In the genomic region with DNA sequence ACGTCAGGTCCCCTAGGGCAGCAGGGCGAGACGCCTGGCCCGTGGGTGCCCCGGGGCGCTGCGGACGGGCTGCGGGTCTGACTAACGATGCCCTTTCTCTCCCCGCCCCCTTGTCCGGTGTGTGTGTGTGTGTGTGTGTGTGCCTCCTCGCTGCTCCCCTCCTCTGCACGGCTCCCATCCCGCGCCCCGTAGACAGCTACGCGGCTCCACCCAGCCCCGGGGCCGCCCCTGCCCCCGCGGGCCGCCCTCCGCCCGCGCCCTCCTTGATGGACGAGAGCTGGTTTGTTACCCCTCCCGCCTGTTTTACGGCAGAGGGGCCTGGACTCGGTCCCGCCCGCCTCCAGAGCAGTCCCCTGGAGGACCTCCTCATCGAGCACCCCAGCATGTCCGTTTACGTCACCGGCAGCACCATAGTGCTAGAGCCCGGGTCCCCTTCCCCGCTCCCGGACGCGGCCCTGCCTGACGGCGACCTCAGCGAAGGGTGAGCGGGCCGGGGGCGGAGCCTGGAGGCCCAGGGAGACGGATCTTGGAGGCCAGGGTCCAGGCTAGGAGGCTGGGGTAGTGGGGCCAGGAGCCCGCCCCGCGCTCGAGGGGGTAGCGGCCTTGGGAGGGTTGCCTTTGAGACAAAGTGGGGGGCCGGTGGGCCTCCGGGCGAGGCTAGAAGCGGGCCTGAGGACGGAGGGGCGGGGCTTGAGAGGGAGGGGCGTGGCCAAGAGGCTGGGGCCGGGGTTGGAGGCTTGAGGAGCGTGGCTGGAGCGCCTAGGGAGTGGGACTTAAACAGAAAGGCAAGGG, we compare ENCODE assay signal across 8 cellular contexts. TPM values are rescaled to one million over a fixed set of nuclear protein-coding genes. Genes with fewer than 3 reads are reported as not detected.
DNase-seq lines count a peak whose midpoint lies in the region; ATAC-seq and TF ChIP-seq lines count a peak whose summit lies in the region.

No MANE protein-coding gene starts in this region.

- no peaks in the 10 kb centered on the region for H4K20me1 ChIP-seq in OCI-LY7 (ENCODE audit: insufficient read depth, low read length)

- peaks cover 26% of the 10 kb centered on the region for H3K36me3 Mint-ChIP-seq in CD4-positive, alpha-beta T cell (ENCODE audit: low read depth)
- peaks cover 3% of the 10 kb centered on the region for H3K36me3 Mint-ChIP-seq in activated T-cell treated with anti-CD3 and anti-CD28 coated beads, Interleukin-2, amount 50 U/mL, for 4 hours (ENCODE audit: insufficient read depth)
- peaks cover 0 to 8% of the 10 kb centered on the region in 2 donors for H3K36me3 Mint-ChIP-seq in naive B cell
- peaks cover 43% of the 10 kb centered on the region for H3K36me3 Mint-ChIP-seq in stimulated activated effector memory CD8-positive, alpha-beta T cell treated with anti-CD3 and anti-CD28 coated beads, Interleukin-12 subunit alpha, Interleukin-12 subunit beta, amount 100 ng/mL, for 72 hours

- H3K9me2 ChIP-seq in OCI-LY7 (ENCODE audit: insufficient read depth, low read length) = no peaks in the 10 kb centered on the region

- H3K9me3 ChIP-seq in CD4-positive, alpha-beta T cell (ENCODE audit: control insufficient read depth, low read length) = no peaks in the 10 kb centered on the region
- H3K9me3 ChIP-seq in OCI-LY7 (ENCODE audit: low read length) = no peaks in the 10 kb centered on the region

- peaks cover 18% of the 10 kb centered on the region for H3K4me1 ChIP-seq in OCI-LY7 (ENCODE audit: insufficient read depth, low read length, poor library complexity, severe bottlenecking)

- no peaks in the 10 kb centered on the region for H3K36me3 ChIP-seq in OCI-LY7 (ENCODE audit: insufficient read depth, low read length)

- peak overlapping the region; percentile 94 for H3K27ac Mint-ChIP-seq in CD4-positive, alpha-beta T cell
- H3K27ac Mint-ChIP-seq in naive B cell = peak overlapping the region; percentile 81 to 97 (median 95)
- H3K27ac Mint-ChIP-seq in stimulated activated effector memory CD8-positive, alpha-beta T cell treated with anti-CD3 and anti-CD28 coated beads, Interleukin-12 subunit alpha, Interleukin-12 subunit beta, amount 100 ng/mL, for 72 hours = peak overlapping the region; percentile 91

- peak overlapping the region; percentile 85 for H3K4me2 ChIP-seq in OCI-LY7 (ENCODE audit: low read length)

- no peak for TF ChIP-seq CTCF in CD4-positive, alpha-beta T cell (IDR thresholded peaks at IDR 0.05)
- TF ChIP-seq CTCF in OCI-LY7 (conservative IDR thresholded peaks at IDR 0.05; ENCODE audit: low read length) = no peak

- intact Hi-C loops in CD4-positive, alpha-beta T cell (cut with DNase I, micrococcal nuclease) = loop anchor here (1.0 to 10.0 kb wide), 5 partner anchors 32 to 594 kb away; partner anchors contain the start of genes DYNLRB1 (in 1 of the 2), EIF2S2 (in 1 of the 2), MAP1LC3A (in 1 of the 2) and PIGU (in 1 of the 2)
- intact Hi-C loops in OCI-LY7 (cut with micrococcal nuclease; ENCODE audit: unreplicated experiment) = loop anchor here (2.0 kb wide), 1 partner anchor 396 kb away; no protein-coding TSS in a partner anchor

- ATAC-seq in CD4-positive, alpha-beta T cell (ENCODE audit: poor library complexity) = peak; percentile 52
- ATAC-seq in GM19372 (IDR thresholded peaks at IDR 0.05; ENCODE audit: low read depth, unreplicated experiment) = peak; percentile 51
- peak; percentile 28 for ATAC-seq in HG03565 (IDR thresholded peaks at IDR 0.05; ENCODE audit: unreplicated experiment)
- peak; percentile 66 to 67 for ATAC-seq in activated T-cell treated with anti-CD3 and anti-CD28 coated beads, Interleukin-2, amount 50 U/mL, for 4 hours
- ATAC-seq in esophagus mucosa = peak; percentile 54
- ATAC-seq in naive B cell (ENCODE audit: low read depth in 2 of 2) = peak; percentile 57 to 61
- peak; percentile 83 for ATAC-seq in stimulated activated effector memory CD8-positive, alpha-beta T cell treated with anti-CD3 and anti-CD28 coated beads, Interleukin-12 subunit alpha, Interleukin-12 subunit beta, amount 100 ng/mL, for 72 hours

- POLR2A ChIA-PET in CD4-positive, alpha-beta T cell (lab: Charles Lee) = interaction anchor here (0.6 to 1.5 kb wide), 4 partner anchors 31 to 397 kb away, joined by 3 to 5 read pairs (median 4); partner anchors contain the start of genes DYNLRB1 and PIGU
- POLR2A ChIA-PET in OCI-LY7 (lab: Charles Lee) = interaction anchor here (0.5 to 0.6 kb wide), 3 partner anchors 15 to 901 kb away, joined by 3 to 4 read pairs (median 3); partner anchors contain the start of genes GSS and MYH7B

- H3K4me3 ChIP-seq in OCI-LY7 (ENCODE audit: low read depth, low read length, poor library complexity, severe bottlenecking) = peak overlapping the region; percentile 74

- H3K4me3 Mint-ChIP-seq in CD4-positive, alpha-beta T cell = peak overlapping the region; percentile 90
- peak overlapping the region; percentile 85 for H3K4me3 Mint-ChIP-seq in activated T-cell treated with anti-CD3 and anti-CD28 coated beads, Interleukin-2, amount 50 U/mL, for 4 hours
- peak overlapping the region; percentile 85 to 96 (median 92) for H3K4me3 Mint-ChIP-seq in naive B cell
- H3K4me3 Mint-ChIP-seq in stimulated activated effector memory CD8-positive, alpha-beta T cell treated with anti-CD3 and anti-CD28 coated beads, Interleukin-12 subunit alpha, Interleukin-12 subunit beta, amount 100 ng/mL, for 72 hours = peak overlapping the region; percentile 79

- CTCF ChIA-PET in CD4-positive, alpha-beta T cell (lab: Charles Lee) = interaction anchor here (0.6 to 1.9 kb wide), 5 partner anchors 12 to 387 kb away, joined by 3 to 7 read pairs (median 4); partner anchors contain the start of genes DYNLRB1 and PIGU
- CTCF ChIA-PET in OCI-LY7 (lab: Charles Lee; ENCODE audit: unreplicated experiment) = interaction anchor here (0.7 kb wide), 1 partner anchor 32 kb away, joined by 5 read pairs; no protein-coding TSS in a partner anchor

- H3K79me2 ChIP-seq in OCI-LY7 (ENCODE audit: insufficient read depth, low read depth, low read length) = no peaks in the 10 kb centered on the region

- peak; percentile 57 to 78 (median 70) for DNase-seq in CD4-positive, alpha-beta T cell
- DNase-seq in OCI-LY7 (ENCODE audit: low spot score) (peak; percentile 66), naive B cell (peak; percentile 85)
- peak; percentile 68 for DNase-seq in activated T-cell treated with anti-CD3 and anti-CD28 coated beads, Interleukin-2, amount 50 U/mL, for 4 hours
- DNase-seq in stimulated activated effector memory CD8-positive, alpha-beta T cell treated with anti-CD3 and anti-CD28 coated beads, Interleukin-12 subunit alpha, Interleukin-12 subunit beta, amount 100 ng/mL, for 72 hours (ENCODE audit: low spot score in 2 of 2) = peak; percentile 80 to 96

- peak overlapping the region; percentile 72 for H3K27ac ChIP-seq in CD4-positive, alpha-beta T cell (ENCODE audit: low read depth, low read length)
- no peak overlapping the region for H3K27ac ChIP-seq in OCI-LY7 (ENCODE audit: low read depth, low read length, poor library complexity, severe bottlenecking)

- H2AFZ ChIP-seq in OCI-LY7 (ENCODE audit: low read length) = peak overlapping the region; percentile 89

- H3K27me3 Mint-ChIP-seq in CD4-positive, alpha-beta T cell = no peaks in the 10 kb centered on the region
- no peaks in the 10 kb centered on the region for H3K27me3 Mint-ChIP-seq in activated T-cell treated with anti-CD3 and anti-CD28 coated beads, Interleukin-2, amount 50 U/mL, for 4 hours (ENCODE audit: low read depth)
- H3K27me3 Mint-ChIP-seq in naive B cell = no peaks in the 10 kb centered on the region

- no peaks in the 10 kb centered on the region for H3K27me3 ChIP-seq in CD4-positive, alpha-beta T cell (ENCODE audit: control insufficient read depth, insufficient read depth, low read length)

- H3K4me1 Mint-ChIP-seq in CD4-positive, alpha-beta T cell (ENCODE audit: low read depth) = peaks cover 36% of the 10 kb centered on the region
- peaks cover 28% of the 10 kb centered on the region for H3K4me1 Mint-ChIP-seq in activated T-cell treated with anti-CD3 and anti-CD28 coated beads, Interleukin-2, amount 50 U/mL, for 4 hours (ENCODE audit: low read depth)
- peaks cover 20 to 28% (median 23%) of the 10 kb centered on the region in 3 donors for H3K4me1 Mint-ChIP-seq in naive B cell
- H3K4me1 Mint-ChIP-seq in stimulated activated effector memory CD8-positive, alpha-beta T cell treated with anti-CD3 and anti-CD28 coated beads, Interleukin-12 subunit alpha, Interleukin-12 subunit beta, amount 100 ng/mL, for 72 hours = peaks cover 62% of the 10 kb centered on the region

- H3K9me3 Mint-ChIP-seq in CD4-positive, alpha-beta T cell = no peaks in the 10 kb centered on the region
- H3K9me3 Mint-ChIP-seq in activated T-cell treated with anti-CD3 and anti-CD28 coated beads, Interleukin-2, amount 50 U/mL, for 4 hours = no peaks in the 10 kb centered on the region
- H3K9me3 Mint-ChIP-seq in naive B cell = no peaks in the 10 kb centered on the region
- no peaks in the 10 kb centered on the region for H3K9me3 Mint-ChIP-seq in stimulated activated effector memory CD8-positive, alpha-beta T cell treated with anti-CD3 and anti-CD28 coated beads, Interleukin-12 subunit alpha, Interleukin-12 subunit beta, amount 100 ng/mL, for 72 hours

- BruUV-seq in OCI-LY7 (replicated peaks; lab: Mats Ljungman, UMichigan) = no TSS peak

RNA-seq across cellular contexts. Expression of gene TP53INP2, which starts 5.1 kb away (rescaled TPM):
- 10 to 100 TPM; 65.8 to 72.7 TPM for total RNA-seq in CD4-positive, alpha-beta T cell
- 0.73 and 0.82 TPM in 2 replicates for total RNA-seq in OCI-LY7 (2014; rRNA removed; shearing (Covaris generic))
- total RNA-seq in OCI-LY7 (2022) (6.4 and 7.9 TPM in 2 replicates), esophagus mucosa (34.1 TPM)
- total RNA-seq in activated T-cell treated with anti-CD3 and anti-CD28 coated beads, Interleukin-2, amount 50 U/mL, for 4 hours = 1 to 10 TPM; 1.1 to 1.7 (median 1.7) TPM
- 1 to 10 TPM in 4 of 6 donors, under 1 TPM in 2; 0.57 to 1.7 (median 1.2) TPM for polyA plus RNA-seq in naive B cell (ENCODE audit: low read depth in 6 of 6)

RNA-seq across cellular contexts. Expression of gene PIGU, which starts 32.3 kb away (rescaled TPM):
- total RNA-seq in CD4-positive, alpha-beta T cell = 1 to 10 TPM; 4.6 to 5.5 TPM
- total RNA-seq in OCI-LY7 (2014; rRNA removed; shearing (Covaris generic)) = 14.5 and 16.6 TPM in 2 replicates
- total RNA-seq in OCI-LY7 (2022) (27.7 and 27.9 TPM in 2 replicates), esophagus mucosa (15.5 TPM)
- 10 to 100 TPM; 21.5 to 27.3 (median 25.0) TPM for total RNA-seq in activated T-cell treated with anti-CD3 and anti-CD28 coated beads, Interleukin-2, amount 50 U/mL, for 4 hours
- polyA plus RNA-seq in naive B cell (ENCODE audit: low read depth in 6 of 6) = 10 to 100 TPM; 14.4 to 24.3 (median 22.5) TPM

Comparison
In these comparisons a context has a peak if more than half of its experiments do, and no peak if none do; other contexts are left out.
1. ATAC-seq: peak in every context shown above with its lines; median percentile 83 in stimulated activated effector memory CD8-positive, alpha-beta T cell treated with anti-CD3 and anti-CD28 coated beads, Interleukin-12 subunit alpha, Interleukin-12 subunit beta, amount 100 ng/mL, for 72 hours; 66 in activated T-cell treated with anti-CD3 and anti-CD28 coated beads, Interleukin-2, amount 50 U/mL, for 4 hours; 59 in naive B cell; 54 in esophagus mucosa; 52 in CD4-positive, alpha-beta T cell; 51 in GM19372; 28 in HG03565.